ENCODE assay signal across 19 cellular contexts in the genomic region with DNA sequence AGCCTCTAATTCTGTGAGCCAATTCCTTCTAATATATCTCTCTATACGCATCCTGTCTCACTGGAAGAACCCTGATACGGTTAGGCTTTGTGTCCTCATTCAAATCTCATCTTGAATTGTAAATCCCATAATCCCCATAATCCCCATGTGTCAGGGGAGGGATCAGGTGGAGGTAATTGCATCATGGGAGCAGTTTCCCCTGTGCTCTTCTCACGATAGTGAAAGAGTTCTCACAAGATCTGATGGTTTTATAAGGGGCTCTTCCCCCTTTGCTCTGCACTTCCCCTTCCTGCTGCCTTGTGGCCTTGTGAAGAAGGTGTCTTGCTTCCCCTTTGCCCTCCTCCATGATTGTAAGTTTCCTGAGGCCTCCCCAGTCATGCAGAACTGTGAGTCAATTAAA.
DNase-seq lines count a peak whose midpoint lies in the region; ATAC-seq and TF ChIP-seq lines count a peak whose summit lies in the region.
"Had no signal": no experiment of that assay in that cellular context is flagged by ENCODE, and none has a peak within 500 bp of the region (broad histone marks: within the 10 kb centered on the region; RNA-seq: fewer than 3 reads in every experiment).

No MANE protein-coding gene starts in this region.

- H3K36me3 ChIP-seq in WERI-Rb-1 (no peaks in the 10 kb centered on the region), upper lobe of left lung (no peaks in the 10 kb centered on the region)
- H3K36me3 ChIP-seq: colonic mucosa, right atrium auricular region had no signal

- H3K27ac ChIP-seq in WERI-Rb-1, result peak overlapping the region; percentile 52
- H3K27ac ChIP-seq in upper lobe of left lung, result no peak overlapping the region
- H3K27ac ChIP-seq: colonic mucosa, PC-9, right atrium auricular region had no signal

- no peak for TF ChIP-seq POLR2A in upper lobe of left lung (IDR thresholded peaks at IDR 0.05)

- no peak overlapping the region for H3K4me3 Mint-ChIP-seq in naive thymus-derived CD8-positive, alpha-beta T cell
- H3K4me3 Mint-ChIP-seq: T-helper 2 cell treated with Interferon-gamma antibody and Interleukin-4, amounts not matched to agents 5 μg/mL and 100 μg/mL, for 36 hours had no signal

- DNase-seq in KBM-7 (peak; percentile 63), NCI-H82 (lab: John Stamatoyannopoulos, UW) (peak; percentile 99), WERI-Rb-1 (peak; percentile 80), upper lobe of left lung (no peak), HuH-7 (ENCODE audit: low spot score) (no peak), COLO668 (lab: John Stamatoyannopoulos, UW; ENCODE audit: unreplicated experiment) (no peak)
- DNase-seq in naive thymus-derived CD8-positive, alpha-beta T cell, result no peak
- DNase-seq: activated CD4-positive, alpha-beta T cell treated with anti-CD3 and anti-CD28 coated beads for 1 hour; activated CD8-positive, alpha-beta memory T cell treated with anti-CD3 and anti-CD28 coated beads, Interleukin-2, amount 50 U/mL, for 48 hours; activated gamma-delta T cell treated with Interleukin-2 at 50 U/mL for 16 hours; colonic mucosa; GOT3; NCI-H1417; NCI-H526 treated with DMSO at 0.1 percent for 48 hours; occipital lobe; PC-9; SIG-M5 had no signal

- H3K27ac Mint-ChIP-seq in naive thymus-derived CD8-positive, alpha-beta T cell, result peak overlapping the region in 6 of 10 donors; percentile 9 to 71 (median 35)
- H3K27ac Mint-ChIP-seq: T-helper 2 cell treated with Interferon-gamma antibody and Interleukin-4, amounts not matched to agents 5 μg/mL and 100 μg/mL, for 36 hours had no signal

- peaks cover 16 to 37% (median 23%) of the 10 kb centered on the region in 4 donors for H3K4me1 Mint-ChIP-seq in naive thymus-derived CD8-positive, alpha-beta T cell

- peaks cover 0 to 8% (median 0%) of the 10 kb centered on the region in 9 donors for H3K9me3 Mint-ChIP-seq in naive thymus-derived CD8-positive, alpha-beta T cell

- WGBS in upper lobe of left lung, 2 donors, result 59 to 77% methylated on average over 3 of the region's 3 CpGs

- H3K36me3 Mint-ChIP-seq in naive thymus-derived CD8-positive, alpha-beta T cell, result peaks cover 0 to 7% (median 6%) of the 10 kb centered on the region in 3 donors

- TF ChIP-seq CTCF in WERI-Rb-1 (IDR thresholded peaks at IDR 0.05; ENCODE audit: low read depth, low read length), result no peak
- no peak for TF ChIP-seq CTCF in upper lobe of left lung (IDR thresholded peaks at IDR 0.05)

- H3K4me3 ChIP-seq in WERI-Rb-1 (ENCODE audit: low read depth, low read length), result peak overlapping the region; percentile 15
- no peak overlapping the region for H3K4me3 ChIP-seq in upper lobe of left lung
- H3K4me3 ChIP-seq: colonic mucosa, PC-9, right atrium auricular region had no signal

- TF ChIP-seq EP300 in upper lobe of left lung (IDR thresholded peaks at IDR 0.05), result no peak

- H3K9me3 ChIP-seq in WERI-Rb-1 (ENCODE audit: severe bottlenecking), result no peaks in the 10 kb centered on the region
- H3K9me3 ChIP-seq in upper lobe of left lung, result no peaks in the 10 kb centered on the region
- H3K9me3 ChIP-seq: colonic mucosa, right atrium auricular region had no signal

- H3K27me3 Mint-ChIP-seq in naive thymus-derived CD8-positive, alpha-beta T cell, result no peaks in the 10 kb centered on the region

- no peaks in the 10 kb centered on the region for H3K4me1 ChIP-seq in upper lobe of left lung
- H3K4me1 ChIP-seq: colonic mucosa, right atrium auricular region had no signal

- in situ Hi-C loops in KBM-7 (cut with MboI; ENCODE audit: low pct_unique_long_range_greater_than_20kb, low sequenced_read_pairs), result no loop called here

- H3K27me3 ChIP-seq in WERI-Rb-1 (ENCODE audit: insufficient read depth, low read depth, severe bottlenecking) (peaks cover 5% of the 10 kb centered on the region), upper lobe of left lung (no peaks in the 10 kb centered on the region)
- H3K27me3 ChIP-seq: colonic mucosa, right atrium auricular region had no signal

- POLR2A ChIA-PET in naive thymus-derived CD8-positive, alpha-beta T cell (lab: Charles Lee), result no interaction called here

- ATAC-seq in naive thymus-derived CD8-positive, alpha-beta T cell, result no peak
- ATAC-seq in upper lobe of left lung (ENCODE audit: low FRiP score in 2 of 2), result no peak

Comparison
In these comparisons a context has a peak if more than half of its experiments do, and no peak if none do; other contexts are left out.
1. DNase-seq: peak in KBM-7 (single experiment), NCI-H82 (single experiment) and WERI-Rb-1 (single experiment); none in naive thymus-derived CD8-positive, alpha-beta T cell (0 of 10), upper lobe of left lung (0 of 2), HuH-7 (single experiment) and COLO668 (single experiment).